ENCODE assay signal across 15 cellular contexts in the genomic region with DNA sequence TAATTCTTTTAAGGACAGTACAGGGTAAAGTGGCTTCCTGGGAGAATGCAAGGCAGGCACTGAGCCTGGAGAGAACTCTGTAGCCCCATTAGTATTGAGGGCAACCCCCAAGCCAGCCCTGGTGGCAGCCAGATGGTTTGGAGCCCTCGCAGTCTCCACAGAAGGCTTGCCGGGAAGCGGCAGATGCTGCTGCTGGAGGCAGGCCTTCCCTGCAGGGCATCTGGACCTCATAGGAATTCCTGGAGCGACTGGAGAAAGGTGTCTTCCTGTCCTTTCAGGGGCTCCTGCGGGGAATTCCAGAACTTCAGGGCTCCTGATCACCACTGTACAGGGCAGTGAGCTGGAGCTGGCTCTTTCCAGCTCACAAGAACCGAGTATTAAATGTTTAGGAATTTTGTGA.
"Had no signal": no experiment of that assay in that cellular context is flagged by ENCODE, and none has a peak within 500 bp of the region (broad histone marks: within the 10 kb centered on the region; RNA-seq: fewer than 3 reads in every experiment).

No MANE protein-coding gene starts in this region.

- H3K36me3 ChIP-seq: ascending aorta, gastrocnemius medialis, transverse colon, vagina had no signal

- H3K4me1 ChIP-seq: ascending aorta, gastrocnemius medialis, transverse colon, vagina had no signal

- H3K27ac ChIP-seq: ascending aorta, gastrocnemius medialis, heart right ventricle, left lung, transverse colon, vagina had no signal

- H3K27me3 ChIP-seq: ascending aorta, gastrocnemius medialis, left lung, transverse colon, vagina had no signal

- H3K4me3 ChIP-seq: ascending aorta, gastrocnemius medialis, heart right ventricle, left lung, transverse colon, vagina had no signal

- ATAC-seq: gastrocnemius medialis; heart right ventricle; left lung; naive thymus-derived CD8-positive, alpha-beta T cell; stimulated activated naive B cell treated with anti-CD40 and anti-IgM and Interleukin-4, amounts not matched to agents 10 μg/mL and 1 μg/mL and 100 μg/mL, for 72 hours had no signal

- DNase-seq: activated CD4-positive, CD25-positive, alpha-beta regulatory T cell treated with anti-CD3 and anti-CD28 coated beads, Interleukin-2, amount 50 U/mL, for 72 hours; activated naive CD4-positive, alpha-beta T cell treated with Interleukin-2 at 50 U/mL for 16 hours; dermis blood vessel endothelial cell; gastrocnemius medialis; heart right ventricle; kidney; left lung; naive thymus-derived CD8-positive, alpha-beta T cell; posterior cingulate gyrus; retina; stimulated activated CD4-positive, alpha-beta T cell treated with anti-CD3 and anti-CD28 coated beads, Interleukin-2, amount 100 ng/mL, for 48 hours; stimulated activated naive B cell treated with anti-CD40 and anti-IgM and Interleukin-4, amounts not matched to agents 10 μg/mL and 1 μg/mL and 100 μg/mL, for 72 hours; transverse colon had no signal

- H3K9me3 ChIP-seq: ascending aorta, gastrocnemius medialis, left lung, transverse colon, vagina had no signal
